ENCODE assay signal across 1 cellular context in the genomic region with DNA sequence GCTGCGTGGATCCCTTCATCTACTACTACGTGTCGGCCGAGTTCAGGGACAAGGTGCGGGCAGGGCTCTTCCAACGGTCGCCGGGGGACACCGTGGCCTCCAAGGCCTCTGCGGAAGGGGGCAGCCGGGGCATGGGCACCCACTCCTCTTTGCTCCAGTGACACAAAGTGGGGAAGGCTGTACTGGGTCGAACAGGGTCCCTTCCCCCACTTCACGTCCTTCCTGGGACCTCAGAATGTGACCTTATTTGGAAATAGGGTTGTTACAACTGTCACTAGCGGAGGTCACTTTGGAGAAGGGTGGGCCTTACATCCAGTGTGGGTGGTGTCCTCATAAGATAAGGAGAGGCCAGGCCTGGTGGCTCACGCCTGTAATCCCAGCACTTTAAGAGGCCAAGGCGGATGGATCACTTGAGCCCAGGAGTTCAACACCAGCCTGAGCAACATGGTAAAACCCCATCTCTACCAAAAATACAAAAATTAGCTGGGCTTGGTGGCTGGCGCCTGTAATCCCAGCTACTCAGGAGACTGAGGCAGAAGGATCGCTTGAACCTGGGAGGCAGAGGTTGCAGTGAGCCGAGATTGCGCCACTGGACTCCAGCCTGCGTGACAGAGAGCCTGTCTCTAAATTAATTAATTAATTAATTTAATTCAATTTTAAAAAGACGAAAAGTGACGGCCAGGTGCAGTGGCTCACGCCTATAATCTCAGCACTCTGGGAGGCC.
TF ChIP-seq lines count a peak whose summit lies in the region.

No MANE protein-coding gene starts in this region.

TF ChIP-seq in GM12878, 131 proteins besides CTCF, POLR2A, EP300 and RAD21:
- no peak for TF ChIP-seq SREBF1 (IDR thresholded peaks at IDR 0.05; ENCODE audit: low read length)
- TF ChIP-seq PAX5 (IDR thresholded peaks at IDR 0.05; ENCODE audit: borderline replicate concordance, low read depth, low read length) = no peak
- TF ChIP-seq DPF2 (IDR thresholded peaks at IDR 0.05) = no peak
- TF ChIP-seq, protein P1, sequence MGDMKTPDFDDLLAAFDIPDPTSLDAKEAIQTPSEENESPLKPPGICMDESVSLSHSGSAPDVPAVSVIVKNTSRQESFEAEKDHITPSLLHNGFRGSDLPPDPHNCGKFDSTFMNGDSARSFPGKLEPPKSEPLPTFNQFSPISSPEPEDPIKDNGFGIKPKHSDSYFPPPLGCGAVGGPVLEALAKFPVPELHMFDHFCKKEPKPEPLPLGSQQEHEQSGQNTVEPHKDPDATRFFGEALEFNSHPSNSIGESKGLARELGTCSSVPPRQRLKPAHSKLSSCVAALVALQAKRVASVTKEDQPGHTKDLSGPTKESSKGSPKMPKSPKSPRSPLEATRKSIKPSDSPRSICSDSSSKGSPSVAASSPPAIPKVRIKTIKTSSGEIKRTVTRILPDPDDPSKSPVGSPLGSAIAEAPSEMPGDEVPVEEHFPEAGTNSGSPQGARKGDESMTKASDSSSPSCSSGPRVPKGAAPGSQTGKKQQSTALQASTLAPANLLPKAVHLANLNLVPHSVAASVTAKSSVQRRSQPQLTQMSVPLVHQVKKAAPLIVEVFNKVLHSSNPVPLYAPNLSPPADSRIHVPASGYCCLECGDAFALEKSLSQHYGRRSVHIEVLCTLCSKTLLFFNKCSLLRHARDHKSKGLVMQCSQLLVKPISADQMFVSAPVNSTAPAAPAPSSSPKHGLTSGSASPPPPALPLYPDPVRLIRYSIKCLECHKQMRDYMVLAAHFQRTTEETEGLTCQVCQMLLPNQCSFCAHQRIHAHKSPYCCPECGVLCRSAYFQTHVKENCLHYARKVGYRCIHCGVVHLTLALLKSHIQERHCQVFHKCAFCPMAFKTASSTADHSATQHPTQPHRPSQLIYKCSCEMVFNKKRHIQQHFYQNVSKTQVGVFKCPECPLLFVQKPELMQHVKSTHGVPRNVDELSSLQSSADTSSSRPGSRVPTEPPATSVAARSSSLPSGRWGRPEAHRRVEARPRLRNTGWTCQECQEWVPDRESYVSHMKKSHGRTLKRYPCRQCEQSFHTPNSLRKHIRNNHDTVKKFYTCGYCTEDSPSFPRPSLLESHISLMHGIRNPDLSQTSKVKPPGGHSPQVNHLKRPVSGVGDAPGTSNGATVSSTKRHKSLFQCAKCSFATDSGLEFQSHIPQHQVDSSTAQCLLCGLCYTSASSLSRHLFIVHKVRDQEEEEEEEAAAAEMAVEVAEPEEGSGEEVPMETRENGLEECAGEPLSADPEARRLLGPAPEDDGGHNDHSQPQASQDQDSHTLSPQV (IDR thresholded peaks at IDR 0.05) = no peak
- TF ChIP-seq, protein P2, sequence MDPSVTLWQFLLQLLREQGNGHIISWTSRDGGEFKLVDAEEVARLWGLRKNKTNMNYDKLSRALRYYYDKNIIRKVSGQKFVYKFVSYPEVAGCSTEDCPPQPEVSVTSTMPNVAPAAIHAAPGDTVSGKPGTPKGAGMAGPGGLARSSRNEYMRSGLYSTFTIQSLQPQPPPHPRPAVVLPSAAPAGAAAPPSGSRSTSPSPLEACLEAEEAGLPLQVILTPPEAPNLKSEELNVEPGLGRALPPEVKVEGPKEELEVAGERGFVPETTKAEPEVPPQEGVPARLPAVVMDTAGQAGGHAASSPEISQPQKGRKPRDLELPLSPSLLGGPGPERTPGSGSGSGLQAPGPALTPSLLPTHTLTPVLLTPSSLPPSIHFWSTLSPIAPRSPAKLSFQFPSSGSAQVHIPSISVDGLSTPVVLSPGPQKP (IDR thresholded peaks at IDR 0.05; ENCODE audit: low read depth, low read length) = no peak
- no peak for TF ChIP-seq BHLHE40 (IDR thresholded peaks at IDR 0.05; ENCODE audit: borderline replicate concordance in 1 of 2, low read depth in 2 of 2, low read length in 1 of 2)
- TF ChIP-seq, protein P3, sequence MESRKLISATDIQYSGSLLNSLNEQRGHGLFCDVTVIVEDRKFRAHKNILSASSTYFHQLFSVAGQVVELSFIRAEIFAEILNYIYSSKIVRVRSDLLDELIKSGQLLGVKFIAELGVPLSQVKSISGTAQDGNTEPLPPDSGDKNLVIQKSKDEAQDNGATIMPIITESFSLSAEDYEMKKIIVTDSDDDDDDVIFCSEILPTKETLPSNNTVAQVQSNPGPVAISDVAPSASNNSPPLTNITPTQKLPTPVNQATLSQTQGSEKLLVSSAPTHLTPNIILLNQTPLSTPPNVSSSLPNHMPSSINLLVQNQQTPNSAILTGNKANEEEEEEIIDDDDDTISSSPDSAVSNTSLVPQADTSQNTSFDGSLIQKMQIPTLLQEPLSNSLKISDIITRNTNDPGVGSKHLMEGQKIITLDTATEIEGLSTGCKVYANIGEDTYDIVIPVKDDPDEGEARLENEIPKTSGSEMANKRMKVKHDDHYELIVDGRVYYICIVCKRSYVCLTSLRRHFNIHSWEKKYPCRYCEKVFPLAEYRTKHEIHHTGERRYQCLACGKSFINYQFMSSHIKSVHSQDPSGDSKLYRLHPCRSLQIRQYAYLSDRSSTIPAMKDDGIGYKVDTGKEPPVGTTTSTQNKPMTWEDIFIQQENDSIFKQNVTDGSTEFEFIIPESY (IDR thresholded peaks at IDR 0.05) = no peak
- TF ChIP-seq ZSCAN29 (IDR thresholded peaks at IDR 0.05) = no peak
- TF ChIP-seq, protein P4, sequence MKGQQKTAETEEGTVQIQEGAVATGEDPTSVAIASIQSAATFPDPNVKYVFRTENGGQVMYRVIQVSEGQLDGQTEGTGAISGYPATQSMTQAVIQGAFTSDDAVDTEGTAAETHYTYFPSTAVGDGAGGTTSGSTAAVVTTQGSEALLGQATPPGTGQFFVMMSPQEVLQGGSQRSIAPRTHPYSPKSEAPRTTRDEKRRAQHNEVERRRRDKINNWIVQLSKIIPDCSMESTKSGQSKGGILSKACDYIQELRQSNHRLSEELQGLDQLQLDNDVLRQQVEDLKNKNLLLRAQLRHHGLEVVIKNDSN (IDR thresholded peaks at IDR 0.05; ENCODE audit: borderline replicate concordance, extremely low read length, insufficient read depth, low read depth, low read length) = no peak
- TF ChIP-seq, protein P5, sequence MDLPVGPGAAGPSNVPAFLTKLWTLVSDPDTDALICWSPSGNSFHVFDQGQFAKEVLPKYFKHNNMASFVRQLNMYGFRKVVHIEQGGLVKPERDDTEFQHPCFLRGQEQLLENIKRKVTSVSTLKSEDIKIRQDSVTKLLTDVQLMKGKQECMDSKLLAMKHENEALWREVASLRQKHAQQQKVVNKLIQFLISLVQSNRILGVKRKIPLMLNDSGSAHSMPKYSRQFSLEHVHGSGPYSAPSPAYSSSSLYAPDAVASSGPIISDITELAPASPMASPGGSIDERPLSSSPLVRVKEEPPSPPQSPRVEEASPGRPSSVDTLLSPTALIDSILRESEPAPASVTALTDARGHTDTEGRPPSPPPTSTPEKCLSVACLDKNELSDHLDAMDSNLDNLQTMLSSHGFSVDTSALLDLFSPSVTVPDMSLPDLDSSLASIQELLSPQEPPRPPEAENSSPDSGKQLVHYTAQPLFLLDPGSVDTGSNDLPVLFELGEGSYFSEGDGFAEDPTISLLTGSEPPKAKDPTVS (IDR thresholded peaks at IDR 0.05; ENCODE audit: low read depth, low read length) = no peak
- no peak for TF ChIP-seq HDGF (IDR thresholded peaks at IDR 0.05)
- TF ChIP-seq, protein P6, sequence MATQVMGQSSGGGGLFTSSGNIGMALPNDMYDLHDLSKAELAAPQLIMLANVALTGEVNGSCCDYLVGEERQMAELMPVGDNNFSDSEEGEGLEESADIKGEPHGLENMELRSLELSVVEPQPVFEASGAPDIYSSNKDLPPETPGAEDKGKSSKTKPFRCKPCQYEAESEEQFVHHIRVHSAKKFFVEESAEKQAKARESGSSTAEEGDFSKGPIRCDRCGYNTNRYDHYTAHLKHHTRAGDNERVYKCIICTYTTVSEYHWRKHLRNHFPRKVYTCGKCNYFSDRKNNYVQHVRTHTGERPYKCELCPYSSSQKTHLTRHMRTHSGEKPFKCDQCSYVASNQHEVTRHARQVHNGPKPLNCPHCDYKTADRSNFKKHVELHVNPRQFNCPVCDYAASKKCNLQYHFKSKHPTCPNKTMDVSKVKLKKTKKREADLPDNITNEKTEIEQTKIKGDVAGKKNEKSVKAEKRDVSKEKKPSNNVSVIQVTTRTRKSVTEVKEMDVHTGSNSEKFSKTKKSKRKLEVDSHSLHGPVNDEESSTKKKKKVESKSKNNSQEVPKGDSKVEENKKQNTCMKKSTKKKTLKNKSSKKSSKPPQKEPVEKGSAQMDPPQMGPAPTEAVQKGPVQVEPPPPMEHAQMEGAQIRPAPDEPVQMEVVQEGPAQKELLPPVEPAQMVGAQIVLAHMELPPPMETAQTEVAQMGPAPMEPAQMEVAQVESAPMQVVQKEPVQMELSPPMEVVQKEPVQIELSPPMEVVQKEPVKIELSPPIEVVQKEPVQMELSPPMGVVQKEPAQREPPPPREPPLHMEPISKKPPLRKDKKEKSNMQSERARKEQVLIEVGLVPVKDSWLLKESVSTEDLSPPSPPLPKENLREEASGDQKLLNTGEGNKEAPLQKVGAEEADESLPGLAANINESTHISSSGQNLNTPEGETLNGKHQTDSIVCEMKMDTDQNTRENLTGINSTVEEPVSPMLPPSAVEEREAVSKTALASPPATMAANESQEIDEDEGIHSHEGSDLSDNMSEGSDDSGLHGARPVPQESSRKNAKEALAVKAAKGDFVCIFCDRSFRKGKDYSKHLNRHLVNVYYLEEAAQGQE (IDR thresholded peaks at IDR 0.05; ENCODE audit: low read depth, low read length) = no peak
- TF ChIP-seq RBBP5 (conservative IDR thresholded peaks at IDR 0.05) = no peak
- TF ChIP-seq TBL1XR1 (IDR thresholded peaks at IDR 0.05; ENCODE audit: low read depth, low read length) = no peak
- no peak for TF ChIP-seq CBFB (IDR thresholded peaks at IDR 0.05; ENCODE audit: low read depth)
- TF ChIP-seq EED (IDR thresholded peaks at IDR 0.05; ENCODE audit: low read depth) = no peak
